Comparison of ENCODE assay signal across 1 cellular context in the genomic region with DNA sequence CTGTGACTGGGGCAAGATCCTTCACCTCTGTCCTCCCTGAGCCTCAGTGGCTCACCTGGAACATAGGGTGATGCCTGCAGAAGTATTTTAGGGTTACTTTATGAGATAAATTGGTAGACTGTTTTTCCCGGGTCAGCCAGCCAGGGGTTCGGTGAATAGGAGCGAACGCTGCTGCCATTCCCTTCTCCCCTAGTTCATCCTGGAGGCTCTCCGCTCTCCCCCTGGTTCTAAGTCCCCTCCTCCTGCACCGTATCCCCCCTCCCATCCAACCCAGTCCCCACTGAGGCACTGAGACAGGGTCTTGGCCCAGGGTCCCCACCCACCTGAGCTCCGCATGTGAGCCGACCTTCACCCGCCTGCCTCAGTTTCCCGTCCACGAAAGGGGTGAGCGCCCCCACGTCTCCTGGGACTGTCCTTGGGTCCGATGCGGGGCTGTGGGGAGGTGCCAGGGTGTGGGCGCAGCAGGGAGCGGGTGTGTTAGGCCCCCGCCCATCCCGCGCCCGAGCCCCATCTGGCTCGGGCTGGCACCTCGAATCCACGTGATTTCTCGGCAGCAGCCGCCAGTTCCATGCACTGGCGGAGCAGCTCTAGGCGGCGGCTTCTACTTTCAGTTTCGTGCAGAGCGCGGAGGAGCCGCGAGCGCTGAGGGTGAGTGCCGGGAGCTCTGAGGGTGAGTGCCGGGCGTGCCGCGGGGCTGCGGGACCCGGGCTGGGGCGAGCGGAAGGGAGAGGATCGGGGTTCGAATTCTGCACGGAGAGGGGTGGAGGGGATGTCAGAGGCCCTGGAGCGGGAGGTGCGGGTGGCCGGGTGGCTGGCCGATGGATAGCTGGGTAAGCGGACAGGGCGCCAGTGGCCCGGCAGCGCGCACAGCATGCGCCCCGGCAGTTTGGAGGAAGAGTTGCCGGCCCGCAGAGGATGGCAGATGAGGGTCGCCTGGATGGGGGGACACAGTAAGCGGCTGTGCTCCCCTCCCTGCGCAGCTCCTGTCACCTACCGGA.
TF ChIP-seq lines count a peak whose summit lies in the region.

TSS of gene NLRC5 (plus strand) at position 610 of the 998 bp plus-strand sequence. CDS start 31,156 bp downstream, outside the sequence.

TF ChIP-seq in GM23338, 12 proteins besides CTCF, POLR2A, EP300 and RAD21 (continued from another document):
- TF ChIP-seq CREB1 (CRISPR knock-in tag; IDR thresholded peaks at IDR 0.05; ENCODE audit: low read depth) (no peak), ETS1 (IDR thresholded peaks at IDR 0.05) (no peak), ZNF331 (CRISPR knock-in tag; IDR thresholded peaks at IDR 0.05; ENCODE audit: low read depth) (no peak), ZNF114 (CRISPR knock-in tag; IDR thresholded peaks at IDR 0.05) (no peak)
